In the genomic region with DNA sequence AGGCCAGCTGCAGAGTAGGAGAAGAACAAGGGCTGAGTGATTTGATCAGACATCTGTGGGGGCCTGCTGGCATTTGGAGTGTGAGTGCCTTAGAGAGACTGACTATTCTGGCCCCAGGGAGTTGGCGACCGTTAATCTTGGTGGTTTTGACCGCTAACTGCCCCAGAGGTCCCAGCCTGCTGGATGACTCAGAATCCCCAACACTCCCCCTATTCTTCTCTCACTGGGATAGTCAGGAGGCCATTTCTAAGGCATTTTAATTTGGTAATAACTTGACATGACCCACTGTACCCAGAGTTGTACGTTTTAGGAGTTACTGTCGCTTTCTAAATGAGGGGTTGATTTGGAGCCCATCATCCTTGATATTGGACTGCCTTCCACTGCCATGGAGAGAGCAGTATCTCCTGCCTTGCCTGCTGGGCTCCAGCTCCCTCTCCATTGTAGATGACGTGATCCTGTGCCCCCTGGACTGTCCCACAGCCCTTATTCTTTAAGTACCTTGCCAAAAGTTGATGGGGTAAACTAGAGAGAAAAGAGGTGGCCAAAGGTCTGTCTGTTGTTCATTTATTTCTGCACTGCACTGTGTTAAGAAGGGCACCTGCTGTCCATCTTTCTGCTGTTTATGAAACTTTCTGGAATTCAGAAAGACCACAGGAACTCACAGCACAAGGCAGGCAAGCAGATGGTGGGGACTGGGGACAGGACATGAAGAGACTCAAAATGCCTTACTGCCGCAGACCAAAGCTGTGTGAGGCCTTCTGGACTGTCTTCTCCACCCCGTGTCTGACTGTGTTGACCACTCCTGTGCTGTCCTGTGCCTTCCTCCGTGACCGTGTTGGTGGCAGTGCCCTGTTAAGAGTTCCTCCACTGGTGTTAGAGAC, we compare ENCODE assay signal across 8 cellular contexts.
A peak's percentile ranks its signal among the peaks of the same experiment; 100 is the strongest.
DNase-seq lines count a peak whose midpoint lies in the region; ATAC-seq, FAIRE-seq and TF ChIP-seq lines count a peak whose summit lies in the region.

No MANE protein-coding gene starts in this region.

- peak overlapping the region; percentile 90 for H2BK5ac ChIP-seq in mesenchymal stem cell (ENCODE audit: low read depth, low read length, poor library complexity, severe bottlenecking)

- no peak overlapping the region for H3K23ac ChIP-seq in mesenchymal stem cell (ENCODE audit: low read length in 2 of 2)

- H3K27ac ChIP-seq in K562 (ENCODE audit: extremely low read depth, low read depth, low read length) (peak overlapping the region; percentile 82), mesenchymal stem cell (ENCODE audit: low read length, poor library complexity, severe bottlenecking) (peak overlapping the region; percentile 88)

- H3K14ac ChIP-seq in mesenchymal stem cell (ENCODE audit: low read length in 2 of 2), result peak overlapping the region in 1 of 2 experiments; percentile 61

- peak overlapping the region; percentile 97 for H2AK5ac ChIP-seq in mesenchymal stem cell (ENCODE audit: low read length, severe bottlenecking)

- TF ChIP-seq CTCF in K562 (IDR thresholded peaks at IDR 0.05 in 2 of 3, conservative IDR thresholded peaks at IDR 0.05 in 1 of 3; ENCODE audit: insufficient read depth in 2 of 3, low read depth in 1 of 3, low read length in 3 of 3), result 0 out of 6 replicates have a peak, but pooled peaks of 1 of the 3 experiments have one; percentile 3

- H3K9ac ChIP-seq in K562 (ENCODE audit: insufficient read depth in 1 of 2, low read depth in 2 of 2, low read length in 2 of 2) (peak overlapping the region; percentile 21 to 71; a peak in 3 of 4 replicates), mesenchymal stem cell (ENCODE audit: low read length) (no peak overlapping the region)

- DNase-seq in EH (ENCODE audit: low read depth) (peak; percentile 99), NAMALWA (ENCODE audit: low spot score) (peak; percentile 75), K562 (ENCODE audit: extremely low read depth in 1 of 4, low spot score in 3 of 4) (peak; percentile 58 to 89 (median 74)), mesenchymal stem cell (peak; percentile 96), pons (ENCODE audit: low spot score) (no peak), NCI-H2196 (lab: John Stamatoyannopoulos, UW; ENCODE audit: unreplicated experiment) (no peak)
- DNase-seq in activated effector memory CD4-positive, alpha-beta T cell treated with anti-CD3 and anti-CD28 coated beads, Interleukin-2, amount 50 U/mL, for 16 hours, result no peak

- peak overlapping the region; percentile 46 for H3K4me2 ChIP-seq in K562 (ENCODE audit: insufficient read depth, low read length)
- H3K4me2 ChIP-seq in mesenchymal stem cell (ENCODE audit: low read length, poor library complexity, severe bottlenecking), result peak overlapping the region; percentile 36

- peak overlapping the region; percentile 16 to 46 for H3K4ac ChIP-seq in mesenchymal stem cell (ENCODE audit: low read depth in 1 of 2, low read length in 2 of 2)

- H2BK120ac ChIP-seq in mesenchymal stem cell (ENCODE audit: low read depth, low read length), result peak overlapping the region; percentile 21

- H3K4me3 ChIP-seq in K562 (no peak overlapping the region), mesenchymal stem cell (ENCODE audit: insufficient read depth in 1 of 2, low read depth in 1 of 2, low read length in 2 of 2) (peak overlapping the region in 1 of 2 experiments; percentile 36)

- peak overlapping the region; percentile 83 for H4K91ac ChIP-seq in mesenchymal stem cell (ENCODE audit: low read length)

- peak overlapping the region; percentile 68 to 86 for H3K18ac ChIP-seq in mesenchymal stem cell (ENCODE audit: low read depth in 1 of 2, low read length in 2 of 2)

- POLR2A ChIA-PET in K562 (lab: Yijun Ruan, JAX), result interaction anchor here (0.9 kb wide), 1 partner anchor 11 kb away, joined by 3 read pairs; no protein-coding TSS in a partner anchor

- TF ChIP-seq POLR2A in K562 (conservative IDR thresholded peaks at IDR 0.05), result no peak

- H2BK12ac ChIP-seq in mesenchymal stem cell (ENCODE audit: low read length in 2 of 2), result peak overlapping the region; percentile 80 to 90

- ATAC-seq in K562 (peak; percentile 93), GM18520 (IDR thresholded peaks at IDR 0.05; ENCODE audit: unreplicated experiment) (no peak)

- no peak overlapping the region for H2BK15ac ChIP-seq in mesenchymal stem cell (ENCODE audit: low read depth, poor library complexity, severe bottlenecking)

- H3K27me3 ChIP-seq in K562 (ENCODE audit: control insufficient read depth in 2 of 2, insufficient read depth in 2 of 2, low read length in 2 of 2) (no peaks in the 10 kb centered on the region), mesenchymal stem cell (ENCODE audit: control insufficient read depth in 1 of 2, insufficient read depth in 1 of 2, low read length in 2 of 2) (peaks cover 0 to 8% of the 10 kb centered on the region in 2 experiments)

- peak overlapping the region; percentile 70 for H4K8ac ChIP-seq in mesenchymal stem cell (ENCODE audit: low read length)

- 28% methylated on average over 10 of the region's 10 CpGs for WGBS in K562 (ENCODE audit: insufficient coverage, low coverage, missing lambda C conversion rate)
- 32% methylated on average over 9 of the region's 10 CpGs for WGBS in mesenchymal stem cell

- in situ Hi-C loops in K562 (cut with MboI), result no loop called here

- peak; percentile 93 for TF ChIP-seq EP300 in K562 (IDR thresholded peaks at IDR 0.05; ENCODE audit: low read length)

- TF ChIP-seq RAD21 in K562 (CRISPR knock-in tag; conservative IDR thresholded peaks at IDR 0.05 in 1 of 2, IDR thresholded peaks at IDR 0.05 in 1 of 2), result peak in 1 of 2 experiments; percentile 0; a peak in 2 of 4 replicates

- intact Hi-C loops in K562 (cut with micrococcal nuclease), result no loop called here

- peaks cover 5% of the 10 kb centered on the region for H3K79me1 ChIP-seq in mesenchymal stem cell (replicated peaks; ENCODE audit: low read length, poor library complexity, severe bottlenecking)

- H2AFZ ChIP-seq in K562 (ENCODE audit: low read depth, low read length) (peak overlapping the region; percentile 66), mesenchymal stem cell (ENCODE audit: low read depth, low read length) (no peak overlapping the region)

- peak; percentile 89 for FAIRE-seq in K562 (lab: Jason Lieb, UNC)

- H3K36me3 ChIP-seq in K562 (ENCODE audit: control insufficient read depth, insufficient read depth, low read length) (peaks cover 14% of the 10 kb centered on the region; the same call in 1 of the 3 replicates), mesenchymal stem cell (ENCODE audit: control insufficient read depth in 1 of 2, insufficient read depth in 2 of 2, low read depth in 1 of 2, low read length in 2 of 2) (peaks cover 11 to 36% of the 10 kb centered on the region in 2 experiments)

- CTCF ChIA-PET in K562 (lab: Yijun Ruan, JAX; ENCODE audit: low intra/inter-chr PET ratio), result no interaction called here

- peaks cover 28 to 41% of the 10 kb centered on the region in 2 experiments for H3K4me1 ChIP-seq in K562 (replicated peaks in 1 of 2; ENCODE audit: control insufficient read depth in 2 of 2, insufficient read depth in 2 of 2, low read length in 2 of 2)
- peaks cover 26% of the 10 kb centered on the region for H3K4me1 ChIP-seq in mesenchymal stem cell (ENCODE audit: control insufficient read depth, insufficient read depth, low read depth, low read length)

- BruUV-seq in K562 (replicated peaks; lab: Mats Ljungman, UMichigan), result no TSS peak

- H4K20me1 ChIP-seq in K562 (replicated peaks; ENCODE audit: control insufficient read depth, insufficient read depth, low read length), result no peaks in the 10 kb centered on the region

- H3K9me1 ChIP-seq in K562 (ENCODE audit: control insufficient read depth, insufficient read depth, low read length), result peaks cover 4% of the 10 kb centered on the region

- no peaks in the 10 kb centered on the region for H3K9me3 ChIP-seq in K562 (replicated peaks; ENCODE audit: control insufficient read depth, insufficient read depth, low read depth, low read length)
- H3K9me3 ChIP-seq in mesenchymal stem cell (ENCODE audit: control insufficient read depth, low read length), result no peaks in the 10 kb centered on the region

- peaks cover 2% of the 10 kb centered on the region; the same call in 2 of the 3 replicates for H3K79me2 ChIP-seq in K562 (ENCODE audit: control insufficient read depth, insufficient read depth, low read length)

TF ChIP-seq in K562, 482 proteins besides CTCF, POLR2A, EP300 and RAD21 (continues in another document):
- TF ChIP-seq DACH1 (IDR thresholded peaks at IDR 0.05; ENCODE audit: partially characterized antibody) (peak; percentile 17), ZC3H11A (IDR thresholded peaks at IDR 0.05; ENCODE audit: low read depth, low read length) (0 out of 2 replicates have a peak, but pooled peaks have one; percentile 55), JUND (IDR thresholded peaks at IDR 0.05; ENCODE audit: borderline replicate concordance, low read depth, low read length) (peak; percentile 98), JUND (tag; IDR thresholded peaks at IDR 0.05; ENCODE audit: borderline replicate concordance, low read depth, low read length) (peak; percentile 93; the same call in 2 of the 3 replicates), ZNF23 (CRISPR knock-in tag; IDR thresholded peaks at IDR 0.05) (0 out of 2 replicates have a peak, but pooled peaks have one; percentile 6), PHF21A (IDR thresholded peaks at IDR 0.05; ENCODE audit: borderline replicate concordance, low read depth) (peak; percentile 82; the same call in 1 of the 2 replicates), ZFX (CRISPR knock-in tag; IDR thresholded peaks at IDR 0.05) (peak; percentile 31; the same call in 1 of the 2 replicates), MAZ (CRISPR knock-in tag; conservative IDR thresholded peaks at IDR 0.05 in 1 of 2, IDR thresholded peaks at IDR 0.05 in 1 of 2) (peak in 1 of 2 experiments; percentile 62; a peak in 3 of 4 replicates), ESRRB (CRISPR knock-in tag; IDR thresholded peaks at IDR 0.05; ENCODE audit: borderline replicate concordance) (no peak), SNRNP70 (optimal IDR thresholded peaks at IDR 0.05; ENCODE audit: low read depth, low read length) (no peak)
- TF ChIP-seq, protein P1, sequence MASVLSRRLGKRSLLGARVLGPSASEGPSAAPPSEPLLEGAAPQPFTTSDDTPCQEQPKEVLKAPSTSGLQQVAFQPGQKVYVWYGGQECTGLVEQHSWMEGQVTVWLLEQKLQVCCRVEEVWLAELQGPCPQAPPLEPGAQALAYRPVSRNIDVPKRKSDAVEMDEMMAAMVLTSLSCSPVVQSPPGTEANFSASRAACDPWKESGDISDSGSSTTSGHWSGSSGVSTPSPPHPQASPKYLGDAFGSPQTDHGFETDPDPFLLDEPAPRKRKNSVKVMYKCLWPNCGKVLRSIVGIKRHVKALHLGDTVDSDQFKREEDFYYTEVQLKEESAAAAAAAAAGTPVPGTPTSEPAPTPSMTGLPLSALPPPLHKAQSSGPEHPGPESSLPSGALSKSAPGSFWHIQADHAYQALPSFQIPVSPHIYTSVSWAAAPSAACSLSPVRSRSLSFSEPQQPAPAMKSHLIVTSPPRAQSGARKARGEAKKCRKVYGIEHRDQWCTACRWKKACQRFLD (CRISPR knock-in tag; IDR thresholded peaks at IDR 0.05), result peak; percentile 23; the same call in 1 of the 2 replicates

Comparison
In these comparisons a context has a peak if more than half of its experiments do, and no peak if none do; other contexts are left out.
1. DNase-seq: peak in EH (single experiment), NAMALWA (single experiment), K562 (4 of 4) and mesenchymal stem cell (single experiment); none in pons (single experiment), NCI-H2196 (single experiment) and activated effector memory CD4-positive, alpha-beta T cell treated with anti-CD3 and anti-CD28 coated beads, Interleukin-2, amount 50 U/mL, for 16 hours (single experiment).